2 cellular contexts compared by ENCODE assay signal in the genomic region with DNA sequence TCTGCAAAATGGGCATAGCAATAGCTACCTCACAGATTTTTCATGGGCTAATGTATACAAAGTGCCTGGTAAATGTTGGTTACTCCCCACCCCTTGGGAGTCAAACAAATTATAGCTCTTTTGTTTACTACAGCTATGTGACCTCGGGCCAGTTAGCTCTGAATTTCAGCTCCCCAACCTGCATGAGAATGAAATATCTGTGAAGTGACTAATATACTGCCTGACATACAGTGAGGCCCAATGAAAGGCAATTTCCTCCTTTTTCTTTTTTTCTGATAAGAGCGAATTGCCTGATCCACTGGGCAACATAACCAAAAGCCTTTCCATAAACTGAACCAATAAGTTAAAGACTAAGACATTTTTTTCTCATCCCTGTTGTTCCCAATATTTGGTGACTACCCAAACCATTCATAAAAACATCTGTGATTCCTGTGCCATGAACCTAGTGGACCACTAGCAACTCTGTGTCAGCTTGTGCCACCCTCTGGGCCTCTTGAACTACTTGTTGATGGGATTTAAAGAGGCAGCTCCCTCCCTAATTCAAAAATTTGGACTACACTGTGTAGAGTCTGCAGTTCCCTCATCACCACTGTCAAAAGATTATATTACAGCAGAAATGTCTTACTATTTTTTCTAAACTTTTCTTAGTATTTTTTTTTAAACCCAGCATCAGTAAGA.
TF ChIP-seq lines count a peak whose summit lies in the region.

No MANE protein-coding gene starts in this region.

TF ChIP-seq in IMR-90, 13 proteins besides CTCF, POLR2A, EP300 and RAD21:
- no peak for TF ChIP-seq MAFK (IDR thresholded peaks at IDR 0.05; ENCODE audit: low read depth, low read length)
- no peak for TF ChIP-seq CEBPB (IDR thresholded peaks at IDR 0.05; ENCODE audit: low read depth, low read length)
- no peak for TF ChIP-seq RFX5 (IDR thresholded peaks at IDR 0.05; ENCODE audit: low read depth, low read length)
- TF ChIP-seq BHLHE40 (IDR thresholded peaks at IDR 0.05; ENCODE audit: low read depth, low read length) = no peak
- TF ChIP-seq RCOR1 (IDR thresholded peaks at IDR 0.05; ENCODE audit: insufficient replicate concordance, low read length) = no peak
- TF ChIP-seq CHD1 (IDR thresholded peaks at IDR 0.05; ENCODE audit: low read depth, low read length) = no peak
- no peak for TF ChIP-seq FOS (IDR thresholded peaks at IDR 0.05; ENCODE audit: low read depth, low read length)
- no peak for TF ChIP-seq SMC3 (IDR thresholded peaks at IDR 0.05; ENCODE audit: low read depth, low read length)
- TF ChIP-seq, protein P1, sequence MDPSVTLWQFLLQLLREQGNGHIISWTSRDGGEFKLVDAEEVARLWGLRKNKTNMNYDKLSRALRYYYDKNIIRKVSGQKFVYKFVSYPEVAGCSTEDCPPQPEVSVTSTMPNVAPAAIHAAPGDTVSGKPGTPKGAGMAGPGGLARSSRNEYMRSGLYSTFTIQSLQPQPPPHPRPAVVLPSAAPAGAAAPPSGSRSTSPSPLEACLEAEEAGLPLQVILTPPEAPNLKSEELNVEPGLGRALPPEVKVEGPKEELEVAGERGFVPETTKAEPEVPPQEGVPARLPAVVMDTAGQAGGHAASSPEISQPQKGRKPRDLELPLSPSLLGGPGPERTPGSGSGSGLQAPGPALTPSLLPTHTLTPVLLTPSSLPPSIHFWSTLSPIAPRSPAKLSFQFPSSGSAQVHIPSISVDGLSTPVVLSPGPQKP (IDR thresholded peaks at IDR 0.05; ENCODE audit: borderline replicate concordance, low read depth, low read length) = no peak
- TF ChIP-seq MAZ (IDR thresholded peaks at IDR 0.05; ENCODE audit: borderline replicate concordance, low read depth, low read length) = no peak
- TF ChIP-seq, protein P2, sequence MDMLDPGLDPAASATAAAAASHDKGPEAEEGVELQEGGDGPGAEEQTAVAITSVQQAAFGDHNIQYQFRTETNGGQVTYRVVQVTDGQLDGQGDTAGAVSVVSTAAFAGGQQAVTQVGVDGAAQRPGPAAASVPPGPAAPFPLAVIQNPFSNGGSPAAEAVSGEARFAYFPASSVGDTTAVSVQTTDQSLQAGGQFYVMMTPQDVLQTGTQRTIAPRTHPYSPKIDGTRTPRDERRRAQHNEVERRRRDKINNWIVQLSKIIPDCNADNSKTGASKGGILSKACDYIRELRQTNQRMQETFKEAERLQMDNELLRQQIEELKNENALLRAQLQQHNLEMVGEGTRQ (IDR thresholded peaks at IDR 0.05; ENCODE audit: low read depth, low read length) = no peak
- no peak for TF ChIP-seq MXI1 (IDR thresholded peaks at IDR 0.05; ENCODE audit: borderline replicate concordance, low read depth, low read length)
- TF ChIP-seq NFE2L2 (IDR thresholded peaks at IDR 0.05; ENCODE audit: low read depth, low read length) = no peak

TF ChIP-seq in GM12878, 131 proteins besides CTCF, POLR2A, EP300 and RAD21:
- TF ChIP-seq, protein P3, sequence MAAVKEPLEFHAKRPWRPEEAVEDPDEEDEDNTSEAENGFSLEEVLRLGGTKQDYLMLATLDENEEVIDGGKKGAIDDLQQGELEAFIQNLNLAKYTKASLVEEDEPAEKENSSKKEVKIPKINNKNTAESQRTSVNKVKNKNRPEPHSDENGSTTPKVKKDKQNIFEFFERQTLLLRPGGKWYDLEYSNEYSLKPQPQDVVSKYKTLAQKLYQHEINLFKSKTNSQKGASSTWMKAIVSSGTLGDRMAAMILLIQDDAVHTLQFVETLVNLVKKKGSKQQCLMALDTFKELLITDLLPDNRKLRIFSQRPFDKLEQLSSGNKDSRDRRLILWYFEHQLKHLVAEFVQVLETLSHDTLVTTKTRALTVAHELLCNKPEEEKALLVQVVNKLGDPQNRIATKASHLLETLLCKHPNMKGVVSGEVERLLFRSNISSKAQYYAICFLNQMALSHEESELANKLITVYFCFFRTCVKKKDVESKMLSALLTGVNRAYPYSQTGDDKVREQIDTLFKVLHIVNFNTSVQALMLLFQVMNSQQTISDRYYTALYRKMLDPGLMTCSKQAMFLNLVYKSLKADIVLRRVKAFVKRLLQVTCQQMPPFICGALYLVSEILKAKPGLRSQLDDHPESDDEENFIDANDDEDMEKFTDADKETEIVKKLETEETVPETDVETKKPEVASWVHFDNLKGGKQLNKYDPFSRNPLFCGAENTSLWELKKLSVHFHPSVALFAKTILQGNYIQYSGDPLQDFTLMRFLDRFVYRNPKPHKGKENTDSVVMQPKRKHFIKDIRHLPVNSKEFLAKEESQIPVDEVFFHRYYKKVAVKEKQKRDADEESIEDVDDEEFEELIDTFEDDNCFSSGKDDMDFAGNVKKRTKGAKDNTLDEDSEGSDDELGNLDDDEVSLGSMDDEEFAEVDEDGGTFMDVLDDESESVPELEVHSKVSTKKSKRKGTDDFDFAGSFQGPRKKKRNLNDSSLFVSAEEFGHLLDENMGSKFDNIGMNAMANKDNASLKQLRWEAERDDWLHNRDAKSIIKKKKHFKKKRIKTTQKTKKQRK (IDR thresholded peaks at IDR 0.05; ENCODE audit: low read depth, low read length) = no peak
- TF ChIP-seq, protein P4, sequence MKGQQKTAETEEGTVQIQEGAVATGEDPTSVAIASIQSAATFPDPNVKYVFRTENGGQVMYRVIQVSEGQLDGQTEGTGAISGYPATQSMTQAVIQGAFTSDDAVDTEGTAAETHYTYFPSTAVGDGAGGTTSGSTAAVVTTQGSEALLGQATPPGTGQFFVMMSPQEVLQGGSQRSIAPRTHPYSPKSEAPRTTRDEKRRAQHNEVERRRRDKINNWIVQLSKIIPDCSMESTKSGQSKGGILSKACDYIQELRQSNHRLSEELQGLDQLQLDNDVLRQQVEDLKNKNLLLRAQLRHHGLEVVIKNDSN (IDR thresholded peaks at IDR 0.05; ENCODE audit: borderline replicate concordance, extremely low read length, insufficient read depth, low read depth, low read length) = no peak
- TF ChIP-seq CHD2 (IDR thresholded peaks at IDR 0.05; ENCODE audit: borderline replicate concordance, low read depth, low read length) (no peak), RUNX3 (IDR thresholded peaks at IDR 0.05; ENCODE audit: low read length) (no peak)
- TF ChIP-seq, protein P5, sequence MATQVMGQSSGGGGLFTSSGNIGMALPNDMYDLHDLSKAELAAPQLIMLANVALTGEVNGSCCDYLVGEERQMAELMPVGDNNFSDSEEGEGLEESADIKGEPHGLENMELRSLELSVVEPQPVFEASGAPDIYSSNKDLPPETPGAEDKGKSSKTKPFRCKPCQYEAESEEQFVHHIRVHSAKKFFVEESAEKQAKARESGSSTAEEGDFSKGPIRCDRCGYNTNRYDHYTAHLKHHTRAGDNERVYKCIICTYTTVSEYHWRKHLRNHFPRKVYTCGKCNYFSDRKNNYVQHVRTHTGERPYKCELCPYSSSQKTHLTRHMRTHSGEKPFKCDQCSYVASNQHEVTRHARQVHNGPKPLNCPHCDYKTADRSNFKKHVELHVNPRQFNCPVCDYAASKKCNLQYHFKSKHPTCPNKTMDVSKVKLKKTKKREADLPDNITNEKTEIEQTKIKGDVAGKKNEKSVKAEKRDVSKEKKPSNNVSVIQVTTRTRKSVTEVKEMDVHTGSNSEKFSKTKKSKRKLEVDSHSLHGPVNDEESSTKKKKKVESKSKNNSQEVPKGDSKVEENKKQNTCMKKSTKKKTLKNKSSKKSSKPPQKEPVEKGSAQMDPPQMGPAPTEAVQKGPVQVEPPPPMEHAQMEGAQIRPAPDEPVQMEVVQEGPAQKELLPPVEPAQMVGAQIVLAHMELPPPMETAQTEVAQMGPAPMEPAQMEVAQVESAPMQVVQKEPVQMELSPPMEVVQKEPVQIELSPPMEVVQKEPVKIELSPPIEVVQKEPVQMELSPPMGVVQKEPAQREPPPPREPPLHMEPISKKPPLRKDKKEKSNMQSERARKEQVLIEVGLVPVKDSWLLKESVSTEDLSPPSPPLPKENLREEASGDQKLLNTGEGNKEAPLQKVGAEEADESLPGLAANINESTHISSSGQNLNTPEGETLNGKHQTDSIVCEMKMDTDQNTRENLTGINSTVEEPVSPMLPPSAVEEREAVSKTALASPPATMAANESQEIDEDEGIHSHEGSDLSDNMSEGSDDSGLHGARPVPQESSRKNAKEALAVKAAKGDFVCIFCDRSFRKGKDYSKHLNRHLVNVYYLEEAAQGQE (IDR thresholded peaks at IDR 0.05; ENCODE audit: low read depth, low read length) = no peak
- TF ChIP-seq, protein P6, sequence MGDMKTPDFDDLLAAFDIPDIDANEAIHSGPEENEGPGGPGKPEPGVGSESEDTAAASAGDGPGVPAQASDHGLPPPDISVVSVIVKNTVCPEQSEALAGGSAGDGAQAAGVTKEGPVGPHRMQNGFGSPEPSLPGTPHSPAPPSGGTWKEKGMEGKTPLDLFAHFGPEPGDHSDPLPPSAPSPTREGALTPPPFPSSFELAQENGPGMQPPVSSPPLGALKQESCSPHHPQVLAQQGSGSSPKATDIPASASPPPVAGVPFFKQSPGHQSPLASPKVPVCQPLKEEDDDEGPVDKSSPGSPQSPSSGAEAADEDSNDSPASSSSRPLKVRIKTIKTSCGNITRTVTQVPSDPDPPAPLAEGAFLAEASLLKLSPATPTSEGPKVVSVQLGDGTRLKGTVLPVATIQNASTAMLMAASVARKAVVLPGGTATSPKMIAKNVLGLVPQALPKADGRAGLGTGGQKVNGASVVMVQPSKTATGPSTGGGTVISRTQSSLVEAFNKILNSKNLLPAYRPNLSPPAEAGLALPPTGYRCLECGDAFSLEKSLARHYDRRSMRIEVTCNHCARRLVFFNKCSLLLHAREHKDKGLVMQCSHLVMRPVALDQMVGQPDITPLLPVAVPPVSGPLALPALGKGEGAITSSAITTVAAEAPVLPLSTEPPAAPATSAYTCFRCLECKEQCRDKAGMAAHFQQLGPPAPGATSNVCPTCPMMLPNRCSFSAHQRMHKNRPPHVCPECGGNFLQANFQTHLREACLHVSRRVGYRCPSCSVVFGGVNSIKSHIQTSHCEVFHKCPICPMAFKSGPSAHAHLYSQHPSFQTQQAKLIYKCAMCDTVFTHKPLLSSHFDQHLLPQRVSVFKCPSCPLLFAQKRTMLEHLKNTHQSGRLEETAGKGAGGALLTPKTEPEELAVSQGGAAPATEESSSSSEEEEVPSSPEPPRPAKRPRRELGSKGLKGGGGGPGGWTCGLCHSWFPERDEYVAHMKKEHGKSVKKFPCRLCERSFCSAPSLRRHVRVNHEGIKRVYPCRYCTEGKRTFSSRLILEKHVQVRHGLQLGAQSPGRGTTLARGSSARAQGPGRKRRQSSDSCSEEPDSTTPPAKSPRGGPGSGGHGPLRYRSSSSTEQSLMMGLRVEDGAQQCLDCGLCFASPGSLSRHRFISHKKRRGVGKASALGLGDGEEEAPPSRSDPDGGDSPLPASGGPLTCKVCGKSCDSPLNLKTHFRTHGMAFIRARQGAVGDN (IDR thresholded peaks at IDR 0.05) = no peak
- TF ChIP-seq, protein P7, sequence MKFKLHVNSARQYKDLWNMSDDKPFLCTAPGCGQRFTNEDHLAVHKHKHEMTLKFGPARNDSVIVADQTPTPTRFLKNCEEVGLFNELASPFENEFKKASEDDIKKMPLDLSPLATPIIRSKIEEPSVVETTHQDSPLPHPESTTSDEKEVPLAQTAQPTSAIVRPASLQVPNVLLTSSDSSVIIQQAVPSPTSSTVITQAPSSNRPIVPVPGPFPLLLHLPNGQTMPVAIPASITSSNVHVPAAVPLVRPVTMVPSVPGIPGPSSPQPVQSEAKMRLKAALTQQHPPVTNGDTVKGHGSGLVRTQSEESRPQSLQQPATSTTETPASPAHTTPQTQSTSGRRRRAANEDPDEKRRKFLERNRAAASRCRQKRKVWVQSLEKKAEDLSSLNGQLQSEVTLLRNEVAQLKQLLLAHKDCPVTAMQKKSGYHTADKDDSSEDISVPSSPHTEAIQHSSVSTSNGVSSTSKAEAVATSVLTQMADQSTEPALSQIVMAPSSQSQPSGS (IDR thresholded peaks at IDR 0.05; ENCODE audit: low read length) = no peak
